Comparison of ENCODE assay signal across 9 cellular contexts in genomic region chr10:59894114-59894513, GRCh38. TPM values are rescaled to one million over a fixed set of nuclear protein-coding genes. Genes with fewer than 3 reads are reported as not detected.
A peak's percentile ranks its signal among the peaks of the same experiment; 100 is the strongest.
DNase-seq lines count a peak whose midpoint lies in the region; ATAC-seq and TF ChIP-seq lines count a peak whose summit lies in the region.
"Had no signal": no experiment of that assay in that cellular context is flagged by ENCODE, and none has a peak within 500 bp of the region (broad histone marks: within the 10 kb centered on the region; RNA-seq: fewer than 3 reads in every experiment).

No MANE protein-coding gene starts in this region.

- no peak overlapping the region for H3K4me3 Mint-ChIP-seq in activated T-helper 17 cell treated with anti-CD3 and anti-CD28 coated beads, Interleukin-2, amount 50 U/mL, for 72 hours
- no peak overlapping the region for H3K4me3 Mint-ChIP-seq in activated CD8-positive, alpha-beta T cell treated with anti-CD3 and anti-CD28 coated beads for 36 hours
- H3K4me3 Mint-ChIP-seq: activated naive CD8-positive, alpha-beta T cell treated with anti-CD3 and anti-CD28 coated beads for 36 hours had no signal

- H3K27ac ChIP-seq in rectal smooth muscle tissue (ENCODE audit: low read depth, low read length), result peak overlapping the region; percentile 80

- peak overlapping the region; percentile 42 for H3K27ac Mint-ChIP-seq in activated T-helper 17 cell treated with anti-CD3 and anti-CD28 coated beads, Interleukin-2, amount 50 U/mL, for 72 hours
- H3K27ac Mint-ChIP-seq in activated CD8-positive, alpha-beta T cell treated with anti-CD3 and anti-CD28 coated beads for 36 hours, result no peak overlapping the region
- H3K27ac Mint-ChIP-seq: activated naive CD8-positive, alpha-beta T cell treated with anti-CD3 and anti-CD28 coated beads for 36 hours had no signal

- no peak for TF ChIP-seq CTCF in activated CD8-positive, alpha-beta T cell treated with anti-CD3 and anti-CD28 coated beads for 36 hours (IDR thresholded peaks at IDR 0.05)

- no peaks in the 10 kb centered on the region for H3K27me3 ChIP-seq in rectal smooth muscle tissue (ENCODE audit: control insufficient read depth, insufficient read depth, low read length)

- DNase-seq in EH (ENCODE audit: low read depth) (peak; percentile 82), head of caudate nucleus (peak in 31 of 42 donors; percentile 19 to 82 (median 56)), RKO (ENCODE audit: low spot score) (no peak), 8988T (no peak)
- no peak for DNase-seq in activated CD8-positive, alpha-beta T cell treated with anti-CD3 and anti-CD28 coated beads for 36 hours
- DNase-seq: activated naive CD8-positive, alpha-beta T cell treated with anti-CD3 and anti-CD28 coated beads for 36 hours had no signal

- H3K36me3 ChIP-seq in rectal smooth muscle tissue (ENCODE audit: control insufficient read depth, insufficient read depth, low read length), result no peaks in the 10 kb centered on the region

- H3K4me1 Mint-ChIP-seq in activated T-helper 17 cell treated with anti-CD3 and anti-CD28 coated beads, Interleukin-2, amount 50 U/mL, for 72 hours, result peaks cover 58% of the 10 kb centered on the region
- peaks cover 68% of the 10 kb centered on the region for H3K4me1 Mint-ChIP-seq in activated CD8-positive, alpha-beta T cell treated with anti-CD3 and anti-CD28 coated beads for 36 hours (ENCODE audit: low read depth)

- CTCF ChIA-PET in activated CD8-positive, alpha-beta T cell treated with anti-CD3 and anti-CD28 coated beads for 36 hours (lab: Charles Lee), result no interaction called here

- H3K27me3 Mint-ChIP-seq in activated T-helper 17 cell treated with anti-CD3 and anti-CD28 coated beads, Interleukin-2, amount 50 U/mL, for 72 hours, result no peaks in the 10 kb centered on the region
- no peaks in the 10 kb centered on the region for H3K27me3 Mint-ChIP-seq in activated CD8-positive, alpha-beta T cell treated with anti-CD3 and anti-CD28 coated beads for 36 hours
- H3K27me3 Mint-ChIP-seq: activated naive CD8-positive, alpha-beta T cell treated with anti-CD3 and anti-CD28 coated beads for 36 hours had no signal

- POLR2A ChIA-PET in activated CD8-positive, alpha-beta T cell treated with anti-CD3 and anti-CD28 coated beads for 36 hours (lab: Charles Lee), result interaction anchor here (1.4 kb wide), 1 partner anchor 8 kb away, joined by 3 read pairs; no protein-coding TSS in a partner anchor

- H3K9ac ChIP-seq in rectal smooth muscle tissue (ENCODE audit: low read length), result no peak overlapping the region

- no peaks in the 10 kb centered on the region for H3K9me3 Mint-ChIP-seq in activated T-helper 17 cell treated with anti-CD3 and anti-CD28 coated beads, Interleukin-2, amount 50 U/mL, for 72 hours
- no peaks in the 10 kb centered on the region for H3K9me3 Mint-ChIP-seq in activated CD8-positive, alpha-beta T cell treated with anti-CD3 and anti-CD28 coated beads for 36 hours
- H3K9me3 Mint-ChIP-seq: activated naive CD8-positive, alpha-beta T cell treated with anti-CD3 and anti-CD28 coated beads for 36 hours had no signal

- H3K4me3 ChIP-seq in rectal smooth muscle tissue (ENCODE audit: low read length), result no peak overlapping the region

- H3K4me1 ChIP-seq in rectal smooth muscle tissue (ENCODE audit: control insufficient read depth, insufficient read depth, low read length), result peaks cover 44% of the 10 kb centered on the region

- no peak for ATAC-seq in activated T-helper 17 cell treated with anti-CD3 and anti-CD28 coated beads, Interleukin-2, amount 50 U/mL, for 72 hours (replicated peaks)
- no peak for ATAC-seq in GM18519 (IDR thresholded peaks at IDR 0.05; ENCODE audit: low FRiP score, unreplicated experiment)
- no peak for ATAC-seq in activated CD8-positive, alpha-beta T cell treated with anti-CD3 and anti-CD28 coated beads for 36 hours

- intact Hi-C loops in head of caudate nucleus (cut with DNase I), result no loop called here
- intact Hi-C loops in activated CD8-positive, alpha-beta T cell treated with anti-CD3 and anti-CD28 coated beads for 36 hours (cut with micrococcal nuclease), result no loop called here

- H3K36me3 Mint-ChIP-seq in activated T-helper 17 cell treated with anti-CD3 and anti-CD28 coated beads, Interleukin-2, amount 50 U/mL, for 72 hours (ENCODE audit: low read depth), result peaks cover 54% of the 10 kb centered on the region
- peaks cover 18% of the 10 kb centered on the region for H3K36me3 Mint-ChIP-seq in activated CD8-positive, alpha-beta T cell treated with anti-CD3 and anti-CD28 coated beads for 36 hours (ENCODE audit: low read depth)

RNA-seq across cellular contexts. Expression of gene CCDC6, which starts 12.2 kb away (rescaled TPM):
- total RNA-seq in activated T-helper 17 cell treated with anti-CD3 and anti-CD28 coated beads, Interleukin-2, amount 50 U/mL, for 72 hours, result 10 to 100 TPM; 34.4 to 49.1 TPM
- 10 to 100 TPM; 34.8 to 35.8 TPM for total RNA-seq in activated CD8-positive, alpha-beta T cell treated with anti-CD3 and anti-CD28 coated beads for 36 hours

Comparison
In these comparisons a context has a peak if more than half of its experiments do, and no peak if none do; other contexts are left out.
1. DNase-seq: peak in EH (single experiment) and head of caudate nucleus (31 of 42); none in RKO (single experiment), 8988T (single experiment) and activated CD8-positive, alpha-beta T cell treated with anti-CD3 and anti-CD28 coated beads for 36 hours (single experiment).